In genomic region chr18:3250237-3251107, GRCh38 we compare ENCODE assay signal across 8 cellular contexts. TPM values are rescaled to one million over a fixed set of nuclear protein-coding genes. Genes with fewer than 3 reads are reported as not detected.
DNase-seq lines count a peak whose midpoint lies in the region; ATAC-seq and TF ChIP-seq lines count a peak whose summit lies in the region.

No MANE protein-coding gene starts in this region.

- no peak for TF ChIP-seq POLR2A in tibial nerve (IDR thresholded peaks at IDR 0.05)

- 34 to 35% methylated on average over 6 of the region's 6 CpGs for WGBS in tibial nerve, 2 donors

- CTCF ChIA-PET in activated naive CD4-positive, alpha-beta T cell treated with anti-CD3 and anti-CD28 coated beads for 36 hours (lab: Charles Lee), result interaction anchor here (0.7 to 2.7 kb wide), 7 partner anchors 10 to 415 kb away, joined by 3 to 8 read pairs (median 4); no protein-coding TSS in a partner anchor
- CTCF ChIA-PET in activated CD8-positive, alpha-beta T cell treated with anti-CD3 and anti-CD28 coated beads for 36 hours (lab: Charles Lee), result interaction anchor here (1.0 to 2.8 kb wide), 6 partner anchors 9 to 521 kb away, joined by 3 to 16 read pairs (median 4); partner anchors contain the start of gene MYL12B

- H3K27me3 ChIP-seq in tibial nerve, result no peaks in the 10 kb centered on the region

- H3K4me1 Mint-ChIP-seq in activated naive CD4-positive, alpha-beta T cell treated with anti-CD3 and anti-CD28 coated beads for 36 hours (ENCODE audit: low read depth), result peaks cover 55% of the 10 kb centered on the region
- H3K4me1 Mint-ChIP-seq in activated CD8-positive, alpha-beta T cell treated with anti-CD3 and anti-CD28 coated beads for 36 hours (ENCODE audit: low read depth), result peaks cover 57% of the 10 kb centered on the region
- peaks cover 16% of the 10 kb centered on the region for H3K4me1 Mint-ChIP-seq in glutamatergic neuron (ENCODE audit: low read depth, unreplicated experiment)

- H3K27ac Mint-ChIP-seq in activated naive CD4-positive, alpha-beta T cell treated with anti-CD3 and anti-CD28 coated beads for 36 hours, result peak overlapping the region; percentile 90
- peak overlapping the region; percentile 90 for H3K27ac Mint-ChIP-seq in activated CD8-positive, alpha-beta T cell treated with anti-CD3 and anti-CD28 coated beads for 36 hours
- H3K27ac Mint-ChIP-seq in glutamatergic neuron (ENCODE audit: unreplicated experiment), result peak overlapping the region; percentile 29

- H3K36me3 Mint-ChIP-seq in activated naive CD4-positive, alpha-beta T cell treated with anti-CD3 and anti-CD28 coated beads for 36 hours (ENCODE audit: low read depth), result peaks cover 34% of the 10 kb centered on the region
- H3K36me3 Mint-ChIP-seq in activated CD8-positive, alpha-beta T cell treated with anti-CD3 and anti-CD28 coated beads for 36 hours (ENCODE audit: low read depth), result peaks cover 55% of the 10 kb centered on the region
- no peaks in the 10 kb centered on the region for H3K36me3 Mint-ChIP-seq in glutamatergic neuron (ENCODE audit: unreplicated experiment)

- no peak for TF ChIP-seq CTCF in activated CD8-positive, alpha-beta T cell treated with anti-CD3 and anti-CD28 coated beads for 36 hours (IDR thresholded peaks at IDR 0.05)
- no peak for TF ChIP-seq CTCF in glutamatergic neuron (IDR thresholded peaks at IDR 0.05; ENCODE audit: partially characterized antibody, unreplicated experiment)
- no peak for TF ChIP-seq CTCF in tibial nerve (IDR thresholded peaks at IDR 0.05)

- TF ChIP-seq EP300 in tibial nerve (IDR thresholded peaks at IDR 0.05), result no peak

- DNase-seq in activated naive CD4-positive, alpha-beta T cell treated with anti-CD3 and anti-CD28 coated beads for 36 hours, result no peak
- no peak for DNase-seq in activated naive CD4-positive, alpha-beta T cell (lab: John Stamatoyannopoulos, UW)
- DNase-seq in activated CD8-positive, alpha-beta T cell treated with anti-CD3 and anti-CD28 coated beads for 36 hours, result no peak
- DNase-seq in glutamatergic neuron, result no peak
- DNase-seq in tibial nerve (ENCODE audit: low spot score in 2 of 2), result no peak
- DNase-seq in SK-N-DZ (ENCODE audit: low spot score), result no peak

- no peak for ATAC-seq in activated CD8-positive, alpha-beta T cell treated with anti-CD3 and anti-CD28 coated beads for 36 hours
- no peak for ATAC-seq in HG03139 (IDR thresholded peaks at IDR 0.05; ENCODE audit: unreplicated experiment)
- no peak for ATAC-seq in HG03354 (IDR thresholded peaks at IDR 0.05; ENCODE audit: poor library complexity, severe bottlenecking, unreplicated experiment)

- H3K36me3 ChIP-seq in tibial nerve, result peaks cover 0 to 30% (median 6%) of the 10 kb centered on the region in 3 donors

- H3K27me3 Mint-ChIP-seq in activated naive CD4-positive, alpha-beta T cell treated with anti-CD3 and anti-CD28 coated beads for 36 hours (ENCODE audit: low read depth), result no peaks in the 10 kb centered on the region
- no peaks in the 10 kb centered on the region for H3K27me3 Mint-ChIP-seq in activated CD8-positive, alpha-beta T cell treated with anti-CD3 and anti-CD28 coated beads for 36 hours
- H3K27me3 Mint-ChIP-seq in glutamatergic neuron (ENCODE audit: unreplicated experiment), result no peaks in the 10 kb centered on the region

- intact Hi-C loops in activated naive CD4-positive, alpha-beta T cell treated with anti-CD3 and anti-CD28 coated beads for 36 hours (cut with micrococcal nuclease), result loop anchor here (1.0 kb wide), 4 partner anchors 27 to 611 kb away; no protein-coding TSS in a partner anchor
- intact Hi-C loops in activated CD8-positive, alpha-beta T cell treated with anti-CD3 and anti-CD28 coated beads for 36 hours (cut with micrococcal nuclease), result no loop called here

- H3K4me1 ChIP-seq in tibial nerve, result peaks cover 0 to 59% (median 26%) of the 10 kb centered on the region in 4 donors

- peak overlapping the region in 1 of 4 donors; percentile 100 for H3K4me3 ChIP-seq in tibial nerve

- H3K9me3 ChIP-seq in tibial nerve, result no peaks in the 10 kb centered on the region

- POLR2A ChIA-PET in activated CD8-positive, alpha-beta T cell treated with anti-CD3 and anti-CD28 coated beads for 36 hours (lab: Charles Lee), result interaction anchor here (0.9 to 3.7 kb wide), 7 partner anchors 10 to 353 kb away, joined by 3 to 34 read pairs (median 5); partner anchors contain the start of gene MYL12B

- H3K4me3 Mint-ChIP-seq in activated naive CD4-positive, alpha-beta T cell treated with anti-CD3 and anti-CD28 coated beads for 36 hours, result peak overlapping the region; percentile 68
- H3K4me3 Mint-ChIP-seq in activated CD8-positive, alpha-beta T cell treated with anti-CD3 and anti-CD28 coated beads for 36 hours, result peak overlapping the region; percentile 94
- H3K4me3 Mint-ChIP-seq in glutamatergic neuron (ENCODE audit: unreplicated experiment), result peak overlapping the region; percentile 79

- H3K9me3 Mint-ChIP-seq in activated naive CD4-positive, alpha-beta T cell treated with anti-CD3 and anti-CD28 coated beads for 36 hours, result no peaks in the 10 kb centered on the region
- H3K9me3 Mint-ChIP-seq in activated CD8-positive, alpha-beta T cell treated with anti-CD3 and anti-CD28 coated beads for 36 hours, result no peaks in the 10 kb centered on the region
- H3K9me3 Mint-ChIP-seq in glutamatergic neuron (ENCODE audit: unreplicated experiment), result peaks cover 5% of the 10 kb centered on the region

- H3K27ac ChIP-seq in tibial nerve, result peak overlapping the region in 3 of 4 donors; percentile 45 to 96 (median 76)

RNA-seq across cellular contexts. Expression of gene MYL12A, which starts 2.9 kb away (rescaled TPM):
- 100 to 1,000 TPM; 328 to 335 TPM for total RNA-seq in activated naive CD4-positive, alpha-beta T cell treated with anti-CD3 and anti-CD28 coated beads for 36 hours
- 100 to 1,000 TPM; 405 to 423 TPM for total RNA-seq in activated CD8-positive, alpha-beta T cell treated with anti-CD3 and anti-CD28 coated beads for 36 hours
- total RNA-seq in glutamatergic neuron (ENCODE audit: unreplicated experiment) (175 TPM), tibial nerve (100 to 1,000 TPM; 387 to 515 (median 415) TPM)
- 113 and 122 TPM in 2 replicates for polyA plus RNA-seq in SK-N-DZ (2014; cell fraction: cytosol; rRNA removed)
- 67.1 and 86.3 TPM in 2 replicates for polyA plus RNA-seq in SK-N-DZ (2014; cell fraction: nucleus; rRNA removed)

RNA-seq across cellular contexts. Expression of gene MYL12B, which starts 11.5 kb away (rescaled TPM):
- 100 to 1,000 TPM; 288 to 293 TPM for total RNA-seq in activated naive CD4-positive, alpha-beta T cell treated with anti-CD3 and anti-CD28 coated beads for 36 hours
- 100 to 1,000 TPM; 243 to 264 TPM for total RNA-seq in activated CD8-positive, alpha-beta T cell treated with anti-CD3 and anti-CD28 coated beads for 36 hours
- total RNA-seq in glutamatergic neuron (ENCODE audit: unreplicated experiment), result 123 TPM
- total RNA-seq in tibial nerve, result 100 to 1,000 TPM; 244 to 321 (median 281) TPM
- polyA plus RNA-seq in SK-N-DZ (2014; cell fraction: cytosol; rRNA removed), result 192 and 227 TPM in 2 replicates
- 87.8 and 109 TPM in 2 replicates for polyA plus RNA-seq in SK-N-DZ (2014; cell fraction: nucleus; rRNA removed)

RNA-seq across cellular contexts. Expression of gene MYOM1, which starts 30.7 kb away (rescaled TPM):
- total RNA-seq in activated naive CD4-positive, alpha-beta T cell treated with anti-CD3 and anti-CD28 coated beads for 36 hours, result under 1 TPM; 0.40 to 0.41 TPM
- 1 to 10 TPM; 1.0 to 1.3 TPM for total RNA-seq in activated CD8-positive, alpha-beta T cell treated with anti-CD3 and anti-CD28 coated beads for 36 hours
- 1.3 TPM for total RNA-seq in glutamatergic neuron (ENCODE audit: unreplicated experiment)
- 1 to 10 TPM; 3.0 to 8.1 (median 5.6) TPM for total RNA-seq in tibial nerve
- 0.05 TPM in 2 replicates for polyA plus RNA-seq in SK-N-DZ (2014; cell fraction: cytosol; rRNA removed)
- 0.12 and 0.25 TPM in 2 replicates for polyA plus RNA-seq in SK-N-DZ (2014; cell fraction: nucleus; rRNA removed)

Comparison
In these comparisons a context has a peak if more than half of its experiments do, and no peak if none do; other contexts are left out.
1. H3K27ac Mint-ChIP-seq: peak in every context shown above with its lines; median percentile 90 in activated naive CD4-positive, alpha-beta T cell treated with anti-CD3 and anti-CD28 coated beads for 36 hours; 90 in activated CD8-positive, alpha-beta T cell treated with anti-CD3 and anti-CD28 coated beads for 36 hours; 29 in glutamatergic neuron.